Comparison of ENCODE assay signal across 23 cellular contexts in genomic region chr6:87214831-87215230, GRCh38. TPM values are rescaled to one million over a fixed set of nuclear protein-coding genes. Genes with fewer than 3 reads are reported as not detected.
DNase-seq lines count a peak whose midpoint lies in the region; ATAC-seq and TF ChIP-seq lines count a peak whose summit lies in the region.
"Had no signal": no experiment of that assay in that cellular context is flagged by ENCODE, and none has a peak within 500 bp of the region (broad histone marks: within the 10 kb centered on the region; RNA-seq: fewer than 3 reads in every experiment).

No MANE protein-coding gene starts in this region.

- H3K4me3 Mint-ChIP-seq in Caco-2 (ENCODE audit: unreplicated experiment) = peak overlapping the region; percentile 73
- H3K4me3 Mint-ChIP-seq: CD4-positive, alpha-beta T cell; IgD-negative memory B cell had no signal

- no peak overlapping the region for H3K4ac ChIP-seq in trophoblast cell (ENCODE audit: low read depth, low read length)

- no peak overlapping the region for H3K23ac ChIP-seq in trophoblast cell (ENCODE audit: low read length)

- H3K9me3 Mint-ChIP-seq in Caco-2 (ENCODE audit: unreplicated experiment) = no peaks in the 10 kb centered on the region
- H3K9me3 Mint-ChIP-seq: CD4-positive, alpha-beta T cell; IgD-negative memory B cell had no signal

- H3K9me3 ChIP-seq in Caco-2 = no peaks in the 10 kb centered on the region
- H3K9me3 ChIP-seq in HAP-1 = no peaks in the 10 kb centered on the region
- no peaks in the 10 kb centered on the region for H3K9me3 ChIP-seq in endocrine pancreas (ENCODE audit: control insufficient read depth, low read length)
- H3K9me3 ChIP-seq in trophoblast cell (ENCODE audit: insufficient read depth, low read depth, low read length) = no peaks in the 10 kb centered on the region
- H3K9me3 ChIP-seq: BLaER1 had no signal

- no peaks in the 10 kb centered on the region for H3K79me2 ChIP-seq in trophoblast cell (ENCODE audit: control insufficient read depth, insufficient read depth, low read length, poor library complexity)

- no peak overlapping the region for H2BK120ac ChIP-seq in trophoblast cell (ENCODE audit: insufficient read depth, low read length, poor library complexity)

- DNase-seq in Caco-2 (no peak), HAP-1 (ENCODE audit: low spot score in 2 of 2) (peak; percentile 62 to 98), trophoblast cell (no peak), cortex of kidney (lab: John Stamatoyannopoulos, UW) (no peak)
- DNase-seq in activated CD8-positive, alpha-beta memory T cell treated with anti-CD3 and anti-CD28 coated beads for 24 hours = no peak
- DNase-seq: CD4-positive, alpha-beta T cell; COR-L47; DMS 273 treated with DMSO at 0.1 percent for 48 hours; DMS79 treated with DMSO at 0.1 percent for 48 hours; GF-D8; MM.1S; NCI-H2029; NCI-H446 treated with DMSO at 0.1 percent for 48 hours; NCI-H526; NCI-H82; NK-92 treated with Interleukin-12 subunit alpha and Interleukin-12 subunit beta, amount 100 ng/mL, for 24 hours; PC-3; Right ventricle myocardium superior had no signal

- no peak overlapping the region for H3K27ac Mint-ChIP-seq in Caco-2 (ENCODE audit: unreplicated experiment)
- H3K27ac Mint-ChIP-seq: CD4-positive, alpha-beta T cell; IgD-negative memory B cell had no signal

- H2AK5ac ChIP-seq in trophoblast cell (ENCODE audit: low read length) = no peak overlapping the region

- peaks cover 16% of the 10 kb centered on the region for H3K4me1 Mint-ChIP-seq in Caco-2 (ENCODE audit: low read depth, unreplicated experiment)

- peaks cover 16% of the 10 kb centered on the region for H3K4me1 ChIP-seq in Caco-2
- H3K4me1 ChIP-seq in HAP-1 = peaks cover 39% of the 10 kb centered on the region
- peaks cover 15% of the 10 kb centered on the region for H3K4me1 ChIP-seq in endocrine pancreas (ENCODE audit: control insufficient read depth, insufficient read depth, low read length)
- peaks cover 4% of the 10 kb centered on the region in 2 experiments for H3K4me1 ChIP-seq in trophoblast cell (ENCODE audit: control insufficient read depth in 1 of 2, insufficient read depth in 2 of 2, low read length in 2 of 2)

- H3K27me3 ChIP-seq in Caco-2 (replicated peaks; ENCODE audit: control insufficient read depth, insufficient read depth, low read length) (no peaks in the 10 kb centered on the region), HAP-1 (ENCODE audit: low read depth) (no peaks in the 10 kb centered on the region), endocrine pancreas (ENCODE audit: control insufficient read depth, insufficient read depth, low read length) (no peaks in the 10 kb centered on the region), trophoblast cell (ENCODE audit: insufficient read depth, low read length) (no peaks in the 10 kb centered on the region)
- H3K27me3 ChIP-seq: BLaER1 had no signal

- H2BK12ac ChIP-seq in trophoblast cell (ENCODE audit: low read length) = no peak overlapping the region

- H3K18ac ChIP-seq in trophoblast cell (ENCODE audit: low read length) = no peak overlapping the region

- H3K79me1 ChIP-seq in trophoblast cell (ENCODE audit: low read length) = peaks cover 2% of the 10 kb centered on the region

- no peak overlapping the region for H4K8ac ChIP-seq in trophoblast cell (ENCODE audit: low read depth, low read length)

- no peak overlapping the region for H4K12ac ChIP-seq in trophoblast cell (ENCODE audit: low read depth, low read length)

- H3K14ac ChIP-seq in trophoblast cell (ENCODE audit: low read length) = no peak overlapping the region

- H3K27ac ChIP-seq in trophoblast cell (ENCODE audit: low read depth, low read length) = peak overlapping the region; percentile 81
- H3K27ac ChIP-seq: BLaER1, KMS-11 had no signal

- H3K36me3 ChIP-seq in Caco-2 (ENCODE audit: control insufficient read depth, insufficient read depth, low read length) = no peaks in the 10 kb centered on the region; the same call in 1 of the 2 replicates
- no peaks in the 10 kb centered on the region for H3K36me3 ChIP-seq in HAP-1 (replicated peaks)
- peaks cover 3% of the 10 kb centered on the region for H3K36me3 ChIP-seq in endocrine pancreas (ENCODE audit: control insufficient read depth, insufficient read depth, low read length)
- H3K36me3 ChIP-seq in trophoblast cell (ENCODE audit: control insufficient read depth in 1 of 2, insufficient read depth in 2 of 2, low read length in 2 of 2) = peaks cover 2% of the 10 kb centered on the region in 2 experiments

- no peak overlapping the region for H3K9ac ChIP-seq in endocrine pancreas (ENCODE audit: control insufficient read depth, insufficient read depth, low read length)
- no peak overlapping the region for H3K9ac ChIP-seq in trophoblast cell (ENCODE audit: low read length)
- H3K9ac ChIP-seq: BLaER1, KMS-11 had no signal

- ATAC-seq in GM18498 (IDR thresholded peaks at IDR 0.05; ENCODE audit: unreplicated experiment) = no peak
- ATAC-seq: PC-3 had no signal

- H2BK5ac ChIP-seq in trophoblast cell (ENCODE audit: low read depth, low read length, poor library complexity) = no peak overlapping the region

- peaks cover 32% of the 10 kb centered on the region for H3K36me3 Mint-ChIP-seq in Caco-2 (ENCODE audit: insufficient read depth, unreplicated experiment)

- POLR2A ChIA-PET in Caco-2 (lab: Charles Lee) = no interaction called here

- no peak overlapping the region for H3K4me3 ChIP-seq in Caco-2 (ENCODE audit: low read depth, low read length)
- H3K4me3 ChIP-seq in HAP-1 = no peak overlapping the region
- peak overlapping the region; percentile 95 for H3K4me3 ChIP-seq in endocrine pancreas (ENCODE audit: control insufficient read depth, insufficient read depth, low read length)
- no peak overlapping the region for H3K4me3 ChIP-seq in trophoblast cell (ENCODE audit: low read depth, low read length)
- H3K4me3 ChIP-seq: BLaER1 had no signal

- CTCF ChIA-PET in Caco-2 (lab: Charles Lee) = interaction anchor here (0.9 kb wide), 1 partner anchor 75 kb away, joined by 3 read pairs; no protein-coding TSS in a partner anchor

- in situ Hi-C loops in HAP-1 (cut with MboI; ENCODE audit: low sequenced_read_pairs) = no loop called here

- H4K91ac ChIP-seq in trophoblast cell (ENCODE audit: low read depth, low read length) = no peak overlapping the region

- H3K27me3 Mint-ChIP-seq in Caco-2 (ENCODE audit: insufficient read depth, unreplicated experiment) = no peaks in the 10 kb centered on the region
- H3K27me3 Mint-ChIP-seq: CD4-positive, alpha-beta T cell; IgD-negative memory B cell had no signal

- H3K4me2 ChIP-seq in trophoblast cell (ENCODE audit: low read length) = no peak overlapping the region
- H3K4me2 ChIP-seq: BLaER1, KMS-11 had no signal

- BruUV-seq in Caco-2 (replicated peaks; lab: Mats Ljungman, UMichigan) = no TSS peak

- no peak overlapping the region for H2AFZ ChIP-seq in trophoblast cell (ENCODE audit: insufficient read depth, low read length, poor library complexity)

- no peak for TF ChIP-seq CTCF in Caco-2 (IDR thresholded peaks at IDR 0.05; ENCODE audit: insufficient read depth in 1 of 2, low read depth in 1 of 2, low read length in 1 of 2, severe bottlenecking in 1 of 2, unreplicated experiment in 1 of 2)

- intact Hi-C loops in Caco-2 (cut with micrococcal nuclease; ENCODE audit: unreplicated experiment) = no loop called here

RNA-seq across cellular contexts. Expression of gene ZNF292, which starts 59.5 kb away (rescaled TPM):
- total RNA-seq in Caco-2 (2022) = 32.2 and 35.8 TPM in 2 replicates
- 39.0 and 40.3 TPM in 2 replicates for polyA plus RNA-seq in trophoblast cell (2013)

Comparison
In these comparisons a context has a peak if more than half of its experiments do, and no peak if none do; other contexts are left out.
1. DNase-seq: peak in HAP-1 (2 of 2); none in Caco-2 (0 of 2), trophoblast cell (0 of 2), activated CD8-positive, alpha-beta memory T cell treated with anti-CD3 and anti-CD28 coated beads for 24 hours (single experiment) and cortex of kidney (single experiment).